29 cellular contexts compared by ENCODE assay signal in genomic region chr12:117450186-117450585, GRCh38.
"Had no signal": no experiment of that assay in that cellular context is flagged by ENCODE, and none has a peak within 500 bp of the region (broad histone marks: within the 10 kb centered on the region; RNA-seq: fewer than 3 reads in every experiment).

No MANE protein-coding gene starts in this region.

- H3K36me3 Mint-ChIP-seq: stimulated activated effector memory CD8-positive, alpha-beta T cell treated with anti-CD3 and anti-CD28 coated beads, Interleukin-12 subunit alpha, Interleukin-12 subunit beta, amount 100 ng/mL, for 72 hours; type B pancreatic cell had no signal

- H3K4me3 Mint-ChIP-seq: activated CD4-positive, alpha-beta memory T cell treated with anti-CD3 and anti-CD28 coated beads, Interleukin-2, amount 10 ng/mL, durations not matched to agents 7 days and 5 days; activated CD4-positive, alpha-beta T cell treated with anti-CD3 and anti-CD28 coated beads, Interleukin-2, amount 10 ng/mL, durations not matched to agents 7 days and 5 days; activated T-cell treated with anti-CD3 and anti-CD28 coated beads, Interleukin-2, amount 50 U/mL, for 72 hours; naive thymus-derived CD8-positive, alpha-beta T cell; stimulated activated effector memory CD8-positive, alpha-beta T cell treated with anti-CD3 and anti-CD28 coated beads, Interleukin-12 subunit alpha, Interleukin-12 subunit beta, amount 100 ng/mL, for 72 hours; stimulated activated naive CD8-positive, alpha-beta T cell treated with anti-CD3 and anti-CD28 coated beads, Interleukin-15, amount 100 ng/mL, for 72 hours; type B pancreatic cell had no signal

- H3K4me1 ChIP-seq: colonic mucosa, gastroesophageal sphincter, left lung, lower lobe of right lung, uterus had no signal

- H3K27me3 ChIP-seq: body of pancreas, colonic mucosa, left lung, uterus had no signal

- H3K36me3 ChIP-seq: colonic mucosa, gastroesophageal sphincter, left lung, lower lobe of right lung, neutrophil, uterus had no signal

- ATAC-seq: activated naive CD4-positive, alpha-beta T cell treated with anti-CD3 and anti-CD28 coated beads, Interleukin-2, amount 50 U/mL, for 72 hours; activated T-cell treated with anti-CD3 and anti-CD28 coated beads, Interleukin-2, amount 50 U/mL, for 72 hours; body of pancreas; gastroesophageal sphincter; left lung; lower lobe of right lung; naive thymus-derived CD8-positive, alpha-beta T cell; sciatic nerve; stimulated activated effector memory CD8-positive, alpha-beta T cell treated with anti-CD3 and anti-CD28 coated beads, Interleukin-12 subunit alpha, Interleukin-12 subunit beta, amount 100 ng/mL, for 72 hours; stimulated activated naive CD8-positive, alpha-beta T cell treated with anti-CD3 and anti-CD28 coated beads, Interleukin-15, amount 100 ng/mL, for 72 hours had no signal

- H3K27ac Mint-ChIP-seq: activated CD4-positive, alpha-beta memory T cell treated with anti-CD3 and anti-CD28 coated beads, Interleukin-2, amount 10 ng/mL, durations not matched to agents 7 days and 5 days; activated CD4-positive, alpha-beta T cell treated with anti-CD3 and anti-CD28 coated beads, Interleukin-2, amount 10 ng/mL, durations not matched to agents 7 days and 5 days; activated naive CD4-positive, alpha-beta T cell treated with anti-CD3 and anti-CD28 coated beads, Interleukin-2, amount 50 U/mL, for 72 hours; activated T-cell treated with anti-CD3 and anti-CD28 coated beads, Interleukin-2, amount 50 U/mL, for 72 hours; stimulated activated effector memory CD8-positive, alpha-beta T cell treated with anti-CD3 and anti-CD28 coated beads, Interleukin-12 subunit alpha, Interleukin-12 subunit beta, amount 100 ng/mL, for 72 hours; type B pancreatic cell had no signal

- H3K4me3 ChIP-seq: body of pancreas, colonic mucosa, gastroesophageal sphincter, left lung, lower lobe of right lung, skin epidermis, uterus had no signal

- H3K27ac ChIP-seq: body of pancreas, colonic mucosa, gastroesophageal sphincter, left lung, lower lobe of right lung, neutrophil, skin epidermis, uterus had no signal

- H3K4me1 Mint-ChIP-seq: activated CD4-positive, alpha-beta memory T cell treated with anti-CD3 and anti-CD28 coated beads, Interleukin-2, amount 10 ng/mL, durations not matched to agents 7 days and 5 days; activated CD4-positive, alpha-beta T cell treated with anti-CD3 and anti-CD28 coated beads, Interleukin-2, amount 10 ng/mL, durations not matched to agents 7 days and 5 days; naive thymus-derived CD8-positive, alpha-beta T cell; stimulated activated effector memory CD8-positive, alpha-beta T cell treated with anti-CD3 and anti-CD28 coated beads, Interleukin-12 subunit alpha, Interleukin-12 subunit beta, amount 100 ng/mL, for 72 hours; stimulated activated naive CD8-positive, alpha-beta T cell treated with anti-CD3 and anti-CD28 coated beads, Interleukin-15, amount 100 ng/mL, for 72 hours had no signal

- H3K9me3 Mint-ChIP-seq: type B pancreatic cell had no signal

- DNase-seq: activated CD4-positive, alpha-beta memory T cell treated with anti-CD3 and anti-CD28 coated beads, Interleukin-2, amount 10 ng/mL, durations not matched to agents 7 days and 5 days; activated CD4-positive, alpha-beta T cell treated with anti-CD3 and anti-CD28 coated beads, Interleukin-2, amount 10 ng/mL, durations not matched to agents 7 days and 5 days; activated CD4-positive, CD25-positive, alpha-beta regulatory T cell treated with anti-CD3 and anti-CD28 coated beads, Interleukin-2, amount 50 U/mL, for 72 hours; activated naive CD4-positive, alpha-beta T cell; activated T-cell treated with anti-CD3 and anti-CD28 coated beads, Interleukin-2, amount 50 U/mL, for 72 hours; body of pancreas; cerebellar nuclear complex; colonic mucosa; effector memory CD4-positive, alpha-beta T cell; erythroblast; head of caudate nucleus; hippocampal formation; left lung; lower lobe of right lung; mesenchymal stem cell; naive thymus-derived CD8-positive, alpha-beta T cell; retina; stimulated activated CD4-positive, alpha-beta T cell treated with anti-CD3 and anti-CD28 coated beads, Interleukin-4, amount 100 ng/mL, for 24 hours; stimulated activated naive CD8-positive, alpha-beta T cell treated with anti-CD3 and anti-CD28 coated beads, Interleukin-15, amount 100 ng/mL, for 72 hours; substantia nigra; T-helper 2 cell; uterus had no signal

- H3K9me3 ChIP-seq: body of pancreas, colonic mucosa, left lung, lower lobe of right lung, neutrophil, uterus had no signal

- H3K27me3 Mint-ChIP-seq: activated CD4-positive, alpha-beta memory T cell treated with anti-CD3 and anti-CD28 coated beads, Interleukin-2, amount 10 ng/mL, durations not matched to agents 7 days and 5 days; activated CD4-positive, alpha-beta T cell treated with anti-CD3 and anti-CD28 coated beads, Interleukin-2, amount 10 ng/mL, durations not matched to agents 7 days and 5 days; stimulated activated naive CD8-positive, alpha-beta T cell treated with anti-CD3 and anti-CD28 coated beads, Interleukin-15, amount 100 ng/mL, for 72 hours had no signal
